Comparison of ENCODE assay signal across 20 cellular contexts in genomic region chr10:77833792-77834191, GRCh38.
"Had no signal": no experiment of that assay in that cellular context is flagged by ENCODE, and none has a peak within 500 bp of the region (broad histone marks: within the 10 kb centered on the region; RNA-seq: fewer than 3 reads in every experiment).

No MANE protein-coding gene starts in this region.

- H3K4me1 ChIP-seq: uterus had no signal

- H2AFZ ChIP-seq: neural progenitor cell had no signal

- H3K36me3 ChIP-seq: neural progenitor cell, uterus had no signal

- H3K9ac ChIP-seq: neural progenitor cell had no signal

- H3K9me3 Mint-ChIP-seq: memory B cell; mesothelial cell of epicardium; natural killer cell treated with Interleukin-12 subunit alpha and Interleukin-12 subunit beta and Interleukin-15 and Interleukin-18, amount 100 ng/mL, for 72 hours; neural progenitor cell; stimulated activated memory B cell treated with anti-CD40 and anti-IgM and Interleukin-4, amounts not matched to agents 10 μg/mL and 1 μg/mL and 100 μg/mL, for 72 hours; stimulated activated naive CD8-positive, alpha-beta T cell treated with anti-CD3 and anti-CD28 coated beads, Interleukin-15, Interleukin-2, amounts not matched to agents 100 ng/mL and 50 ng/mL, for 24 hours had no signal

- H3K36me3 Mint-ChIP-seq: memory B cell; natural killer cell treated with Interleukin-12 subunit alpha and Interleukin-12 subunit beta and Interleukin-15 and Interleukin-18, amount 100 ng/mL, for 72 hours; stimulated activated memory B cell treated with anti-CD40 and anti-IgM and Interleukin-4, amounts not matched to agents 10 μg/mL and 1 μg/mL and 100 μg/mL, for 72 hours had no signal

- ATAC-seq: gastrocnemius medialis; natural killer cell treated with Interleukin-12 subunit alpha and Interleukin-12 subunit beta and Interleukin-15 and Interleukin-18, amount 100 ng/mL, for 72 hours; sciatic nerve; stimulated activated memory B cell treated with anti-CD40 and anti-IgM and Interleukin-4, amounts not matched to agents 10 μg/mL and 1 μg/mL and 100 μg/mL, for 72 hours had no signal

- H3K4me3 ChIP-seq: esophagus muscularis mucosa, gastrocnemius medialis, neural progenitor cell, spleen, tibial artery, upper lobe of left lung, uterus had no signal

- H3K4me2 ChIP-seq: neural progenitor cell had no signal

- H3K27ac Mint-ChIP-seq: mesothelial cell of epicardium; neural progenitor cell; stimulated activated memory B cell treated with anti-CD40 and anti-IgM and Interleukin-4, amounts not matched to agents 10 μg/mL and 1 μg/mL and 100 μg/mL, for 72 hours; stimulated activated naive CD8-positive, alpha-beta T cell treated with anti-CD3 and anti-CD28 coated beads, Interleukin-15, Interleukin-2, amounts not matched to agents 100 ng/mL and 50 ng/mL, for 24 hours had no signal

- DNase-seq: cortex of kidney; effector memory CD4-positive, alpha-beta T cell; gastrocnemius medialis; kidney glomerular epithelial cell; stimulated activated CD4-positive, alpha-beta T cell treated with anti-CD3 and anti-CD28 coated beads, Interleukin-15, amount 100 ng/mL, for 24 hours; stimulated activated CD4-positive, alpha-beta T cell treated with anti-CD3 and anti-CD28 coated beads, Interleukin-1b, Interleukin-23, amount 100 ng/mL, for 48 hours; stimulated activated CD4-positive, alpha-beta T cell treated with anti-CD3 and anti-CD28 coated beads, Interleukin-4, amount 100 ng/mL, for 24 hours; tibial artery; upper lobe of left lung; uterus had no signal

- H3K27ac ChIP-seq: epithelial cell of prostate, esophagus muscularis mucosa, gastrocnemius medialis, neural progenitor cell, spleen, tibial artery, upper lobe of left lung, uterus had no signal

- H3K27me3 ChIP-seq: esophagus muscularis mucosa, gastrocnemius medialis, neural progenitor cell, spleen, tibial artery, upper lobe of left lung, uterus had no signal

- H3K27me3 Mint-ChIP-seq: memory B cell; natural killer cell treated with Interleukin-12 subunit alpha and Interleukin-12 subunit beta and Interleukin-15 and Interleukin-18, amount 100 ng/mL, for 72 hours; stimulated activated memory B cell treated with anti-CD40 and anti-IgM and Interleukin-4, amounts not matched to agents 10 μg/mL and 1 μg/mL and 100 μg/mL, for 72 hours; stimulated activated naive CD8-positive, alpha-beta T cell treated with anti-CD3 and anti-CD28 coated beads, Interleukin-15, Interleukin-2, amounts not matched to agents 100 ng/mL and 50 ng/mL, for 24 hours had no signal

- H3K4me3 Mint-ChIP-seq: memory B cell; mesothelial cell of epicardium; natural killer cell treated with Interleukin-12 subunit alpha and Interleukin-12 subunit beta and Interleukin-15 and Interleukin-18, amount 100 ng/mL, for 72 hours; neural progenitor cell; stimulated activated memory B cell treated with anti-CD40 and anti-IgM and Interleukin-4, amounts not matched to agents 10 μg/mL and 1 μg/mL and 100 μg/mL, for 72 hours; stimulated activated naive CD8-positive, alpha-beta T cell treated with anti-CD3 and anti-CD28 coated beads, Interleukin-15, Interleukin-2, amounts not matched to agents 100 ng/mL and 50 ng/mL, for 24 hours had no signal

- H3K9me3 ChIP-seq: esophagus muscularis mucosa, gastrocnemius medialis, spleen, tibial artery, upper lobe of left lung, uterus had no signal
